ENCODE assay signal across 19 cellular contexts in genomic region chr17:72604518-72604917, GRCh38.
DNase-seq lines count a peak whose midpoint lies in the region; FAIRE-seq and TF ChIP-seq lines count a peak whose summit lies in the region.
"Had no signal": no experiment of that assay in that cellular context is flagged by ENCODE, and none has a peak within 500 bp of the region (broad histone marks: within the 10 kb centered on the region; RNA-seq: fewer than 3 reads in every experiment).

No MANE protein-coding gene starts in this region.

- H3K4me1 ChIP-seq in mammary epithelial cell (ENCODE audit: insufficient read depth, low read length), result peaks cover 28% of the 10 kb centered on the region
- H3K4me1 ChIP-seq in small intestine (ENCODE audit: control insufficient read depth in 2 of 2, insufficient read depth in 1 of 2, low read depth in 1 of 2, low read length in 1 of 2), result no peaks in the 10 kb centered on the region
- H3K4me1 ChIP-seq: esophagus muscularis mucosa, vagina had no signal

- H3K4me2 ChIP-seq in mammary epithelial cell (ENCODE audit: insufficient read depth, low read depth, low read length), result no peak overlapping the region

- dilution Hi-C loops in mammary epithelial cell (cut with HindIII; ENCODE audit: low sequenced_read_pairs), result loop anchor here (5.0 kb wide), 3 partner anchors 48 to 608 kb away; no protein-coding TSS in a partner anchor

- no peak for TF ChIP-seq CTCF in MCF 10A (IDR thresholded peaks at IDR 0.05; ENCODE audit: unreplicated experiment)
- TF ChIP-seq CTCF in mammary epithelial cell (conservative IDR thresholded peaks at IDR 0.05 in 1 of 2, IDR thresholded peaks at IDR 0.05 in 1 of 2; ENCODE audit: extremely low read depth in 1 of 2, insufficient read depth in 1 of 2, low read depth in 1 of 2, low read length in 2 of 2), result no peak
- no peak for TF ChIP-seq CTCF in WERI-Rb-1 (IDR thresholded peaks at IDR 0.05; ENCODE audit: low read depth, low read length)

- intact Hi-C loops in MCF 10A (cut with micrococcal nuclease), result no loop called here
- intact Hi-C loops in mammary epithelial cell (cut with micrococcal nuclease), result no loop called here

- no peak for DNase-seq in MCF 10A (ENCODE audit: unreplicated experiment)
- DNase-seq in mammary epithelial cell, result no peak
- peak; percentile 26 for DNase-seq in NCI-H146 treated with DMSO at 0.1 percent for 48 hours (lab: John Stamatoyannopoulos, UW; ENCODE audit: unreplicated experiment)
- DNase-seq in WERI-Rb-1, result peak; percentile 61
- no peak for DNase-seq in urothelium cell line (ENCODE audit: low spot score)
- DNase-seq in small intestine, result no peak
- no peak for DNase-seq in frontal cortex (ENCODE audit: low spot score in 2 of 2)
- DNase-seq in NOMO-1 treated with DMSO at 0.1 percent for 48 hours (lab: John Stamatoyannopoulos, UW; ENCODE audit: unreplicated experiment), result no peak
- DNase-seq: ACHN; activated CD4-positive, alpha-beta T cell treated with anti-CD3 and anti-CD28 coated beads for 4 hours; activated gamma-delta T cell treated with Interleukin-2 at 50 U/mL for 16 hours; left cardiac atrium; NCI-H1105; NCI-H2171 treated with DMSO at 0.1 percent for 48 hours; Peyer's patch had no signal

- H3K27me3 ChIP-seq in mammary epithelial cell (ENCODE audit: insufficient read depth, low read length), result no peaks in the 10 kb centered on the region
- no peaks in the 10 kb centered on the region for H3K27me3 ChIP-seq in WERI-Rb-1 (ENCODE audit: insufficient read depth, low read depth, severe bottlenecking)
- no peaks in the 10 kb centered on the region for H3K27me3 ChIP-seq in small intestine (ENCODE audit: control insufficient read depth in 2 of 2, insufficient read depth in 2 of 2, low read length in 2 of 2)
- H3K27me3 ChIP-seq: Peyer's patch, vagina had no signal

- H3K9me3 Mint-ChIP-seq in MCF 10A (ENCODE audit: unreplicated experiment), result no peaks in the 10 kb centered on the region

- CTCF ChIA-PET in MCF 10A (lab: Yijun Ruan, JAX), result interaction anchor here (0.7 kb wide), 1 partner anchor 16 kb away, joined by 4 read pairs; no protein-coding TSS in a partner anchor
- CTCF ChIA-PET in mammary epithelial cell (lab: Charles Lee; ENCODE audit: low non-redundant PET), result interaction anchor here (0.6 kb wide), 2 partner anchors 48 to 63 kb away, joined by 3 to 6 read pairs; no protein-coding TSS in a partner anchor

- H3K9ac ChIP-seq in mammary epithelial cell (ENCODE audit: insufficient read depth, low read length), result no peak overlapping the region

- FAIRE-seq in urothelium cell line (lab: Jason Lieb, UNC) (peak; percentile 91), small intestine (lab: Jason Lieb, UNC) (no peak), frontal cortex (lab: Jason Lieb, UNC) (no peak)

- H3K9me3 ChIP-seq in mammary epithelial cell (replicated peaks; ENCODE audit: insufficient read depth, low read length), result peaks cover 16% of the 10 kb centered on the region
- H3K9me3 ChIP-seq in WERI-Rb-1 (ENCODE audit: severe bottlenecking), result peaks cover 6% of the 10 kb centered on the region
- H3K9me3 ChIP-seq in small intestine (ENCODE audit: control insufficient read depth, low read depth), result no peaks in the 10 kb centered on the region
- H3K9me3 ChIP-seq: vagina had no signal

- H3K27ac Mint-ChIP-seq in MCF 10A (ENCODE audit: low read depth, unreplicated experiment), result peak overlapping the region; percentile 85

- 96% methylated on average over 11 of the region's 11 CpGs for WGBS in mammary epithelial cell (ENCODE audit: low coverage, missing lambda C conversion rate)
- 30 to 55% (median 48%) methylated on average over 11 of the region's 11 CpGs for WGBS in small intestine, 3 donors

- H3K4me3 ChIP-seq in mammary epithelial cell (replicated peaks in 1 of 3; ENCODE audit: insufficient read depth in 1 of 3, low read depth in 2 of 3, low read length in 3 of 3), result no peak overlapping the region
- H3K4me3 ChIP-seq in WERI-Rb-1 (ENCODE audit: low read depth, low read length), result no peak overlapping the region
- H3K4me3 ChIP-seq in small intestine (ENCODE audit: low read depth in 1 of 2, low read length in 2 of 2), result no peak overlapping the region
- H3K4me3 ChIP-seq: esophagus muscularis mucosa, Peyer's patch, vagina had no signal

- H2AFZ ChIP-seq in mammary epithelial cell (ENCODE audit: low read depth, low read length), result no peak overlapping the region

- H3K27ac ChIP-seq in mammary epithelial cell (ENCODE audit: insufficient read depth, low read depth, low read length), result no peak overlapping the region
- no peak overlapping the region; the same call in 1 of the 2 replicates for H3K27ac ChIP-seq in WERI-Rb-1
- H3K27ac ChIP-seq in small intestine (ENCODE audit: low read depth in 1 of 2, low read length in 1 of 2), result no peak overlapping the region
- H3K27ac ChIP-seq: esophagus muscularis mucosa, Peyer's patch, vagina had no signal

- peaks cover 56% of the 10 kb centered on the region for H3K4me1 Mint-ChIP-seq in MCF 10A (ENCODE audit: insufficient read depth, unreplicated experiment)

- no peaks in the 10 kb centered on the region for H3K36me3 Mint-ChIP-seq in MCF 10A (ENCODE audit: insufficient read depth, unreplicated experiment)
- H3K36me3 Mint-ChIP-seq: CD14-positive monocyte had no signal

- no peaks in the 10 kb centered on the region for H4K20me1 ChIP-seq in mammary epithelial cell (ENCODE audit: insufficient read depth, low read length)

- no peaks in the 10 kb centered on the region for H3K79me2 ChIP-seq in mammary epithelial cell (ENCODE audit: insufficient read depth, low read length)

- POLR2A ChIA-PET in MCF 10A (lab: Yijun Ruan, JAX), result interaction anchor here (0.8 to 3.7 kb wide), 4 partner anchors 9 to 18 kb away, joined by 3 to 48 read pairs (median 13); no protein-coding TSS in a partner anchor

- BruUV-seq in MCF 10A (replicated peaks; lab: Mats Ljungman, UMichigan) (no TSS peak), mammary epithelial cell (replicated peaks; lab: Mats Ljungman, UMichigan) (no TSS peak)

- H3K4me3 Mint-ChIP-seq in MCF 10A (ENCODE audit: unreplicated experiment), result no peak overlapping the region
- H3K4me3 Mint-ChIP-seq: CD14-positive monocyte, neural crest cell had no signal

- no peaks in the 10 kb centered on the region for H3K27me3 Mint-ChIP-seq in MCF 10A (ENCODE audit: insufficient read depth, unreplicated experiment)

- in situ Hi-C loops in mammary epithelial cell (cut with MboI; ENCODE audit: low sequenced_read_pairs in 2 of 2), result no loop called here

- H3K36me3 ChIP-seq in mammary epithelial cell (ENCODE audit: insufficient read depth, low read length) (no peaks in the 10 kb centered on the region), WERI-Rb-1 (no peaks in the 10 kb centered on the region), small intestine (ENCODE audit: control insufficient read depth in 2 of 2, insufficient read depth in 2 of 2, low read length in 2 of 2) (no peaks in the 10 kb centered on the region)
- H3K36me3 ChIP-seq: esophagus muscularis mucosa, Peyer's patch, vagina had no signal

Comparison
In these comparisons a context has a peak if more than half of its experiments do, and no peak if none do; other contexts are left out.
1. DNase-seq: peak in NCI-H146 treated with DMSO at 0.1 percent for 48 hours (single experiment) and WERI-Rb-1 (single experiment); none in MCF 10A (single experiment), mammary epithelial cell (single experiment), urothelium cell line (single experiment), small intestine (single experiment), frontal cortex (0 of 2) and NOMO-1 treated with DMSO at 0.1 percent for 48 hours (single experiment).